In genomic region chr17:48484256-48484655, GRCh38 we compare ENCODE assay signal across 1 cellular context.
TF ChIP-seq lines count a peak whose summit lies in the region.

No MANE protein-coding gene starts in this region.

TF ChIP-seq in IMR-90, 13 proteins besides CTCF, POLR2A, EP300 and RAD21:
- no peak for TF ChIP-seq MAZ (IDR thresholded peaks at IDR 0.05; ENCODE audit: borderline replicate concordance, low read depth, low read length)
- TF ChIP-seq CEBPB (IDR thresholded peaks at IDR 0.05; ENCODE audit: low read depth, low read length) = no peak
- TF ChIP-seq RCOR1 (IDR thresholded peaks at IDR 0.05; ENCODE audit: insufficient replicate concordance, low read length) = no peak
- TF ChIP-seq RFX5 (IDR thresholded peaks at IDR 0.05; ENCODE audit: low read depth, low read length) = no peak
- no peak for TF ChIP-seq MAFK (IDR thresholded peaks at IDR 0.05; ENCODE audit: low read depth, low read length)
- peak; percentile 41; the same call in 1 of the 2 replicates for TF ChIP-seq USF2 (IDR thresholded peaks at IDR 0.05; ENCODE audit: low read depth, low read length)
- TF ChIP-seq NFE2L2 (IDR thresholded peaks at IDR 0.05; ENCODE audit: low read depth, low read length) = peak; percentile 21; the same call in 1 of the 2 replicates
- no peak for TF ChIP-seq SMC3 (IDR thresholded peaks at IDR 0.05; ENCODE audit: low read depth, low read length)
- TF ChIP-seq BHLHE40 (IDR thresholded peaks at IDR 0.05; ENCODE audit: low read depth, low read length) = peak; percentile 47; the same call in 1 of the 2 replicates
- TF ChIP-seq CHD1 (IDR thresholded peaks at IDR 0.05; ENCODE audit: low read depth, low read length) = no peak
- TF ChIP-seq ELK1 (IDR thresholded peaks at IDR 0.05; ENCODE audit: borderline replicate concordance, low read depth, low read length) = no peak
- no peak for TF ChIP-seq FOS (IDR thresholded peaks at IDR 0.05; ENCODE audit: low read depth, low read length)
- TF ChIP-seq MXI1 (IDR thresholded peaks at IDR 0.05; ENCODE audit: borderline replicate concordance, low read depth, low read length) = no peak
